Comparison of ENCODE assay signal across 31 cellular contexts in genomic region chr15:73361331-73361730, GRCh38. TPM values are rescaled to one million over a fixed set of nuclear protein-coding genes. Genes with fewer than 3 reads are reported as not detected.
"Had no signal": no experiment of that assay in that cellular context is flagged by ENCODE, and none has a peak within 500 bp of the region (broad histone marks: within the 10 kb centered on the region; RNA-seq: fewer than 3 reads in every experiment).

No MANE protein-coding gene starts in this region.

- H3K36me3 ChIP-seq: ascending aorta, breast epithelium, esophagus muscularis mucosa, gastrocnemius medialis had no signal

- H3K9me3 Mint-ChIP-seq: activated CD4-positive, alpha-beta memory T cell treated with anti-CD3 and anti-CD28 coated beads for 36 hours; activated CD4-positive, alpha-beta T cell treated with anti-CD3 and anti-CD28 coated beads, Interleukin-2, amount 10 ng/mL, durations not matched to agents 24 days and 14 days; activated naive CD4-positive, alpha-beta T cell treated with anti-CD3 and anti-CD28 coated beads, Interleukin-2, amount 10 ng/mL, durations not matched to agents 7 days and 5 days; activated naive CD4-positive, alpha-beta T cell treated with anti-CD3 and anti-CD28 coated beads, Interleukin-2, amount 50 U/mL, for 72 hours; activated naive CD8-positive, alpha-beta T cell treated with anti-CD3 and anti-CD28 coated beads, Interleukin-2, amount 10 ng/mL, durations not matched to agents 7 days and 5 days; activated T-cell treated with anti-CD3 and anti-CD28 coated beads, Interleukin-2, amount 50 U/mL, for 72 hours; brain; central memory CD8-positive, alpha-beta T cell; effector memory CD8-positive, alpha-beta T cell had no signal

- H3K4me1 ChIP-seq: ascending aorta, breast epithelium, esophagus muscularis mucosa, foreskin keratinocyte, gastrocnemius medialis had no signal

- H3K9me3 ChIP-seq: ascending aorta, breast epithelium, esophagus muscularis mucosa, gastrocnemius medialis had no signal

- H3K4me3 Mint-ChIP-seq: activated CD4-positive, alpha-beta memory T cell treated with anti-CD3 and anti-CD28 coated beads for 36 hours; activated CD4-positive, alpha-beta T cell treated with anti-CD3 and anti-CD28 coated beads for 36 hours; activated CD4-positive, alpha-beta T cell treated with anti-CD3 and anti-CD28 coated beads, Interleukin-2, amount 10 ng/mL, durations not matched to agents 24 days and 14 days; activated CD8-positive, alpha-beta memory T cell treated with anti-CD3 and anti-CD28 coated beads, Interleukin-2, amount 10 ng/mL, durations not matched to agents 7 days and 5 days; activated CD8-positive, alpha-beta T cell treated with anti-CD3 and anti-CD28 coated beads, Interleukin-2, amount 10 ng/mL, durations not matched to agents 7 days and 5 days; activated naive CD4-positive, alpha-beta T cell treated with anti-CD3 and anti-CD28 coated beads, Interleukin-2, amount 10 ng/mL, durations not matched to agents 7 days and 5 days; activated naive CD8-positive, alpha-beta T cell treated with anti-CD3 and anti-CD28 coated beads, Interleukin-2, amount 10 ng/mL, durations not matched to agents 7 days and 5 days; activated T-cell treated with anti-CD3 and anti-CD28 coated beads, Interleukin-2, amount 50 U/mL, for 72 hours; central memory CD8-positive, alpha-beta T cell; effector memory CD8-positive, alpha-beta T cell had no signal

- H3K4me1 Mint-ChIP-seq: activated CD4-positive, alpha-beta T cell treated with anti-CD3 and anti-CD28 coated beads for 36 hours; activated CD4-positive, alpha-beta T cell treated with anti-CD3 and anti-CD28 coated beads, Interleukin-2, amount 10 ng/mL, durations not matched to agents 24 days and 14 days; activated naive CD4-positive, alpha-beta T cell treated with anti-CD3 and anti-CD28 coated beads, Interleukin-2, amount 10 ng/mL, durations not matched to agents 7 days and 5 days; activated naive CD8-positive, alpha-beta T cell treated with anti-CD3 and anti-CD28 coated beads, Interleukin-2, amount 10 ng/mL, durations not matched to agents 7 days and 5 days had no signal

- FAIRE-seq: colon had no signal

- ATAC-seq: activated CD4-positive, alpha-beta T cell treated with anti-CD3 and anti-CD28 coated beads for 36 hours; activated CD8-positive, alpha-beta memory T cell treated with anti-CD3 and anti-CD28 coated beads, Interleukin-2, amount 10 ng/mL, durations not matched to agents 7 days and 5 days; activated CD8-positive, alpha-beta T cell treated with anti-CD3 and anti-CD28 coated beads, Interleukin-2, amount 10 ng/mL, durations not matched to agents 7 days and 5 days; activated naive CD4-positive, alpha-beta T cell treated with anti-CD3 and anti-CD28 coated beads, Interleukin-2, amount 50 U/mL, for 72 hours; activated T-cell treated with anti-CD3 and anti-CD28 coated beads, Interleukin-2, amount 50 U/mL, for 72 hours; effector memory CD8-positive, alpha-beta T cell; foreskin keratinocyte; gastrocnemius medialis had no signal

- H3K27ac ChIP-seq: ascending aorta, breast epithelium, esophagus muscularis mucosa, foreskin keratinocyte, gastrocnemius medialis had no signal

- H3K36me3 Mint-ChIP-seq: activated CD4-positive, alpha-beta memory T cell treated with anti-CD3 and anti-CD28 coated beads for 36 hours; activated CD8-positive, alpha-beta memory T cell treated with anti-CD3 and anti-CD28 coated beads, Interleukin-2, amount 10 ng/mL, durations not matched to agents 7 days and 5 days; activated naive CD4-positive, alpha-beta T cell treated with anti-CD3 and anti-CD28 coated beads, Interleukin-2, amount 10 ng/mL, durations not matched to agents 7 days and 5 days; activated naive CD4-positive, alpha-beta T cell treated with anti-CD3 and anti-CD28 coated beads, Interleukin-2, amount 50 U/mL, for 72 hours; activated naive CD8-positive, alpha-beta T cell treated with anti-CD3 and anti-CD28 coated beads, Interleukin-2, amount 10 ng/mL, durations not matched to agents 7 days and 5 days; brain had no signal

- DNase-seq: activated CD4-positive, alpha-beta memory T cell treated with anti-CD3 and anti-CD28 coated beads for 36 hours; activated CD4-positive, alpha-beta T cell treated with anti-CD3 and anti-CD28 coated beads for 36 hours; activated CD4-positive, alpha-beta T cell treated with anti-CD3 and anti-CD28 coated beads, Interleukin-2, amount 10 ng/mL, durations not matched to agents 24 days and 14 days; activated CD4-positive, CD25-positive, alpha-beta regulatory T cell; activated CD4-positive, CD25-positive, alpha-beta regulatory T cell treated with anti-CD3 and anti-CD28 coated beads, Interleukin-2, amount 50 U/mL, for 72 hours; activated CD8-positive, alpha-beta memory T cell treated with anti-CD3 and anti-CD28 coated beads, Interleukin-2, amount 10 ng/mL, durations not matched to agents 7 days and 5 days; activated CD8-positive, alpha-beta memory T cell treated with anti-CD3 and anti-CD28 coated beads, Interleukin-2, amount 50 U/mL, for 4 hours; activated CD8-positive, alpha-beta T cell treated with anti-CD3 and anti-CD28 coated beads, Interleukin-2, amount 10 ng/mL, durations not matched to agents 7 days and 5 days; activated gamma-delta T cell; activated naive CD4-positive, alpha-beta T cell; activated naive CD4-positive, alpha-beta T cell treated with anti-CD3 and anti-CD28 coated beads, Interleukin-2, amount 10 ng/mL, durations not matched to agents 7 days and 5 days; activated naive CD8-positive, alpha-beta T cell treated with anti-CD3 and anti-CD28 coated beads, Interleukin-2, amount 10 ng/mL, durations not matched to agents 7 days and 5 days; activated T-cell treated with anti-CD3 and anti-CD28 coated beads, Interleukin-2, amount 50 U/mL, for 1 hour; activated T-cell treated with anti-CD3 and anti-CD28 coated beads, Interleukin-2, amount 50 U/mL, for 72 hours; cortex of kidney; dermis blood vessel endothelial cell; effector CD4-positive, alpha-beta T cell; effector memory CD8-positive, alpha-beta T cell; erythroblast; foreskin keratinocyte; gastrocnemius medialis; T-helper 2 cell had no signal

- H3K27ac Mint-ChIP-seq: activated CD4-positive, alpha-beta memory T cell treated with anti-CD3 and anti-CD28 coated beads for 36 hours; activated CD4-positive, alpha-beta T cell treated with anti-CD3 and anti-CD28 coated beads for 36 hours; activated CD4-positive, alpha-beta T cell treated with anti-CD3 and anti-CD28 coated beads, Interleukin-2, amount 10 ng/mL, durations not matched to agents 24 days and 14 days; activated CD8-positive, alpha-beta memory T cell treated with anti-CD3 and anti-CD28 coated beads, Interleukin-2, amount 10 ng/mL, durations not matched to agents 7 days and 5 days; activated CD8-positive, alpha-beta T cell treated with anti-CD3 and anti-CD28 coated beads, Interleukin-2, amount 10 ng/mL, durations not matched to agents 7 days and 5 days; activated naive CD4-positive, alpha-beta T cell treated with anti-CD3 and anti-CD28 coated beads, Interleukin-2, amount 10 ng/mL, durations not matched to agents 7 days and 5 days; activated naive CD4-positive, alpha-beta T cell treated with anti-CD3 and anti-CD28 coated beads, Interleukin-2, amount 50 U/mL, for 72 hours; activated naive CD8-positive, alpha-beta T cell treated with anti-CD3 and anti-CD28 coated beads, Interleukin-2, amount 10 ng/mL, durations not matched to agents 7 days and 5 days; activated T-cell treated with anti-CD3 and anti-CD28 coated beads, Interleukin-2, amount 50 U/mL, for 72 hours; brain; effector memory CD8-positive, alpha-beta T cell had no signal

- H3K4me3 ChIP-seq: ascending aorta, breast epithelium, esophagus muscularis mucosa, gastrocnemius medialis had no signal

- H3K27me3 ChIP-seq: ascending aorta had no signal

RNA-seq across cellular contexts. Expression of gene HCN4, which starts 7.4 kb away (rescaled TPM):
- total RNA-seq: activated CD4-positive, alpha-beta memory T cell treated with anti-CD3 and anti-CD28 coated beads for 36 hours; activated CD4-positive, alpha-beta T cell treated with anti-CD3 and anti-CD28 coated beads for 36 hours; activated CD4-positive, alpha-beta T cell treated with anti-CD3 and anti-CD28 coated beads, Interleukin-2, amount 10 ng/mL, durations not matched to agents 24 days and 14 days; activated CD8-positive, alpha-beta memory T cell treated with anti-CD3 and anti-CD28 coated beads for 36 hours; activated CD8-positive, alpha-beta memory T cell treated with anti-CD3 and anti-CD28 coated beads, Interleukin-2, amount 10 ng/mL, durations not matched to agents 7 days and 5 days; activated CD8-positive, alpha-beta T cell treated with anti-CD3 and anti-CD28 coated beads, Interleukin-2, amount 10 ng/mL, durations not matched to agents 7 days and 5 days; activated naive CD8-positive, alpha-beta T cell treated with anti-CD3 and anti-CD28 coated beads, Interleukin-2, amount 10 ng/mL, durations not matched to agents 7 days and 5 days; activated T-cell treated with anti-CD3 and anti-CD28 coated beads, Interleukin-2, amount 50 U/mL, for 72 hours; ascending aorta; breast epithelium; dermis blood vessel endothelial cell; gastrocnemius medialis; T-helper 1 cell treated with Interleukin-12 subunit alpha and Interleukin-12 subunit beta and Interleukin-4 antibody, amounts not matched to agents 30 ng/mL and 1 ng/mL, for 36 hours had no signal
- polyA plus RNA-seq: foreskin keratinocyte had no signal
